Comparison of ENCODE assay signal across 8 cellular contexts in genomic region chr10:71562181-71562580, GRCh38.
"Had no signal": no experiment of that assay in that cellular context is flagged by ENCODE, and none has a peak within 500 bp of the region (broad histone marks: within the 10 kb centered on the region; RNA-seq: fewer than 3 reads in every experiment).

No MANE protein-coding gene starts in this region.

- ATAC-seq: K562 had no signal

- H3K9ac ChIP-seq: GM23248 had no signal

- FAIRE-seq: H54, HTR-8/SVneo, K562 had no signal

- H3K27ac ChIP-seq: GM23248 had no signal

- DNase-seq: GM23248, GOT3, H9, HCEC 1CT, IMR-90 had no signal

- H3K4me3 ChIP-seq: GM23248, K562 had no signal

- H2AFZ ChIP-seq: GM23248 had no signal
